1 cellular context compared by ENCODE assay signal in genomic region chr3:36695769-36696137, GRCh38.
A peak's percentile ranks its signal among the peaks of the same experiment; 100 is the strongest.
TF ChIP-seq lines count a peak whose summit lies in the region.

No MANE protein-coding gene starts in this region.

TF ChIP-seq in IMR-90, 13 proteins besides CTCF, POLR2A, EP300 and RAD21:
- no peak for TF ChIP-seq SMC3 (IDR thresholded peaks at IDR 0.05; ENCODE audit: low read depth, low read length)
- TF ChIP-seq RFX5 (IDR thresholded peaks at IDR 0.05; ENCODE audit: low read depth, low read length): no peak
- no peak for TF ChIP-seq CHD1 (IDR thresholded peaks at IDR 0.05; ENCODE audit: low read depth, low read length)
- TF ChIP-seq MAFK (IDR thresholded peaks at IDR 0.05; ENCODE audit: low read depth, low read length): peak; percentile 19; the same call in 1 of the 2 replicates
- TF ChIP-seq CEBPB (IDR thresholded peaks at IDR 0.05; ENCODE audit: low read depth, low read length): peak; percentile 53; the same call in 1 of the 2 replicates
- no peak for TF ChIP-seq MXI1 (IDR thresholded peaks at IDR 0.05; ENCODE audit: borderline replicate concordance, low read depth, low read length)
- TF ChIP-seq MAZ (IDR thresholded peaks at IDR 0.05; ENCODE audit: borderline replicate concordance, low read depth, low read length): no peak
- no peak for TF ChIP-seq NFE2L2 (IDR thresholded peaks at IDR 0.05; ENCODE audit: low read depth, low read length)
